11 cellular contexts compared by ENCODE assay signal in genomic region chr5:158511454-158511853, GRCh38.
DNase-seq lines count a peak whose midpoint lies in the region; ATAC-seq and TF ChIP-seq lines count a peak whose summit lies in the region.
"Had no signal": no experiment of that assay in that cellular context is flagged by ENCODE, and none has a peak within 500 bp of the region (broad histone marks: within the 10 kb centered on the region; RNA-seq: fewer than 3 reads in every experiment).

No MANE protein-coding gene starts in this region.

- H3K27me3 Mint-ChIP-seq in CD4-positive, alpha-beta T cell: no peaks in the 10 kb centered on the region
- H3K27me3 Mint-ChIP-seq in type B pancreatic cell: no peaks in the 10 kb centered on the region
- peaks cover 0 to 3% of the 10 kb centered on the region in 2 donors for H3K27me3 Mint-ChIP-seq in CD8-positive, alpha-beta memory T cell

- no peaks in the 10 kb centered on the region for H3K27me3 ChIP-seq in CD4-positive, alpha-beta T cell (ENCODE audit: control insufficient read depth, insufficient read depth, low read length)
- H3K27me3 ChIP-seq in CD8-positive, alpha-beta memory T cell (ENCODE audit: insufficient read depth, low read length, poor library complexity, severe bottlenecking): no peaks in the 10 kb centered on the region

- no peaks in the 10 kb centered on the region for H3K9me3 ChIP-seq in CD4-positive, alpha-beta T cell (ENCODE audit: control insufficient read depth, low read length)
- H3K9me3 ChIP-seq in CD8-positive, alpha-beta memory T cell (ENCODE audit: low read length): no peaks in the 10 kb centered on the region

- peak overlapping the region; percentile 13 for H3K4me3 Mint-ChIP-seq in CD4-positive, alpha-beta T cell
- no peak overlapping the region for H3K4me3 Mint-ChIP-seq in type B pancreatic cell
- no peak overlapping the region for H3K4me3 Mint-ChIP-seq in CD8-positive, alpha-beta memory T cell

- CTCF ChIA-PET in CD4-positive, alpha-beta T cell (lab: Charles Lee): no interaction called here
- CTCF ChIA-PET in CD8-positive, alpha-beta memory T cell (lab: Charles Lee): no interaction called here

- DNase-seq in CD4-positive, alpha-beta T cell: no peak
- no peak for DNase-seq in A172 (ENCODE audit: low spot score)
- no peak for DNase-seq in type B pancreatic cell (ENCODE audit: extremely low spot score, unreplicated experiment)
- DNase-seq in G401 (ENCODE audit: low spot score): no peak
- DNase-seq in CD8-positive, alpha-beta memory T cell: no peak
- DNase-seq: activated CD4-positive, CD25-positive, alpha-beta regulatory T cell; activated naive CD4-positive, alpha-beta T cell treated with anti-CD3 and anti-CD28 coated beads, Interleukin-2, amount 50 U/mL, for 16 hours; hypothalamus had no signal

- ATAC-seq in CD4-positive, alpha-beta T cell (ENCODE audit: poor library complexity): no peak
- peak; percentile 95 for ATAC-seq in GM18909 (IDR thresholded peaks at IDR 0.05; ENCODE audit: poor library complexity, unreplicated experiment)
- ATAC-seq in HG02610 (IDR thresholded peaks at IDR 0.05; ENCODE audit: unreplicated experiment): peak; percentile 73
- peak; percentile 95 for ATAC-seq in HG03469 (IDR thresholded peaks at IDR 0.05; ENCODE audit: unreplicated experiment)

- in situ Hi-C loops in G401 (cut with HindIII; ENCODE audit: low sequenced_read_pairs): no loop called here

- H3K27ac Mint-ChIP-seq in CD4-positive, alpha-beta T cell: peak overlapping the region; percentile 52
- no peak overlapping the region for H3K27ac Mint-ChIP-seq in type B pancreatic cell
- no peak overlapping the region for H3K27ac Mint-ChIP-seq in CD8-positive, alpha-beta memory T cell

- no peak overlapping the region for H3K27ac ChIP-seq in CD4-positive, alpha-beta T cell (ENCODE audit: low read depth, low read length)
- H3K27ac ChIP-seq in CD8-positive, alpha-beta memory T cell (ENCODE audit: low read depth, low read length): no peak overlapping the region

- H3K36me3 ChIP-seq in CD8-positive, alpha-beta memory T cell (ENCODE audit: insufficient read depth, low read length): no peaks in the 10 kb centered on the region

- POLR2A ChIA-PET in CD4-positive, alpha-beta T cell (lab: Charles Lee): no interaction called here
- POLR2A ChIA-PET in CD8-positive, alpha-beta memory T cell (lab: Charles Lee): no interaction called here

- intact Hi-C loops in CD4-positive, alpha-beta T cell (cut with DNase I, micrococcal nuclease): no loop called here

- no peak overlapping the region for H3K4me3 ChIP-seq in CD8-positive, alpha-beta memory T cell (ENCODE audit: low read length)

- H3K9me3 Mint-ChIP-seq in CD4-positive, alpha-beta T cell: peaks cover 4% of the 10 kb centered on the region
- H3K9me3 Mint-ChIP-seq in type B pancreatic cell: peaks cover 8% of the 10 kb centered on the region
- peaks cover 0 to 10% (median 4%) of the 10 kb centered on the region in 5 donors for H3K9me3 Mint-ChIP-seq in CD8-positive, alpha-beta memory T cell

- H3K4me1 Mint-ChIP-seq in CD4-positive, alpha-beta T cell (ENCODE audit: low read depth): peaks cover 46% of the 10 kb centered on the region
- peaks cover 10% of the 10 kb centered on the region for H3K4me1 Mint-ChIP-seq in type B pancreatic cell (ENCODE audit: unreplicated experiment)
- H3K4me1 Mint-ChIP-seq in CD8-positive, alpha-beta memory T cell: peaks cover 0 to 12% (median 3%) of the 10 kb centered on the region in 3 donors

- H3K36me3 Mint-ChIP-seq in CD4-positive, alpha-beta T cell (ENCODE audit: low read depth): no peaks in the 10 kb centered on the region
- no peaks in the 10 kb centered on the region for H3K36me3 Mint-ChIP-seq in type B pancreatic cell
- H3K36me3 Mint-ChIP-seq in CD8-positive, alpha-beta memory T cell: no peaks in the 10 kb centered on the region

- no peak for TF ChIP-seq CTCF in CD4-positive, alpha-beta T cell (IDR thresholded peaks at IDR 0.05)
- TF ChIP-seq CTCF in type B pancreatic cell (conservative IDR thresholded peaks at IDR 0.05): no peak

- peaks cover 21% of the 10 kb centered on the region for H3K4me1 ChIP-seq in CD8-positive, alpha-beta memory T cell (ENCODE audit: insufficient read depth, low read length)
